In the genomic region with DNA sequence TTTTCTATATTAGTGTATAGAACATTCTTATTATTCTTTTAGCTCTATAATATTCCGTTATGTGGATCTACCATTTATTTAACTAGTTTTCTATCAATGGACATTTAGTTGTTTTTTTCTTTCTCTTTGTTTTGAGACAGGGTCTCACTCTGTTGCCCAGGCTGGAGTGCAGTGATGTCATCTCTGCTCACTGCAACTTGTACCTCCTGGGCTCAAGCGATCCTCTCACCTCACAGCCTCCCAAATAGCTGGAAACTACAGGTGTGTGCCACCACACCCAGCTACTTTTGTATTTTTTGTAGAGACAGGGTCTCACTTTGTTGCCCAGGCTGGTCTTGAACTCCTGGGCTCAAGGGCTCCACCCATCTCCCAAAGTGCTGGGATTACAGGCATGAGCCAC, we compare ENCODE assay signal across 20 cellular contexts.
"Had no signal": no experiment of that assay in that cellular context is flagged by ENCODE, and none has a peak within 500 bp of the region (broad histone marks: within the 10 kb centered on the region; RNA-seq: fewer than 3 reads in every experiment).

No MANE protein-coding gene starts in this region.

- H3K9me3 ChIP-seq: gastrocnemius medialis, heart left ventricle, mucosa of descending colon, stomach had no signal

- H3K27ac ChIP-seq: brain microvascular endothelial cell, gastrocnemius medialis, heart left ventricle, stomach, WERI-Rb-1 had no signal

- ATAC-seq: activated CD4-positive, alpha-beta T cell treated with anti-CD3 and anti-CD28 coated beads for 36 hours; activated naive CD8-positive, alpha-beta T cell treated with anti-CD3 and anti-CD28 coated beads, Interleukin-2, amount 50 U/mL, for 24 hours; gastrocnemius medialis; heart left ventricle; left ventricle myocardium superior; mucosa of descending colon had no signal

- H3K27ac Mint-ChIP-seq: activated CD4-positive, alpha-beta memory T cell treated with anti-CD3 and anti-CD28 coated beads for 36 hours; activated naive CD4-positive, alpha-beta T cell treated with anti-CD3 and anti-CD28 coated beads, Interleukin-2, amount 10 ng/mL, durations not matched to agents 7 days and 5 days; activated naive CD8-positive, alpha-beta T cell treated with anti-CD3 and anti-CD28 coated beads, Interleukin-2, amount 50 U/mL, for 24 hours; nephron had no signal

- DNase-seq: activated CD4-positive, alpha-beta memory T cell treated with anti-CD3 and anti-CD28 coated beads for 36 hours; activated CD4-positive, alpha-beta T cell treated with anti-CD3 and anti-CD28 coated beads for 36 hours; activated naive CD4-positive, alpha-beta T cell treated with anti-CD3 and anti-CD28 coated beads, Interleukin-2, amount 10 ng/mL, durations not matched to agents 7 days and 5 days; activated naive CD8-positive, alpha-beta T cell treated with anti-CD3 and anti-CD28 coated beads, Interleukin-2, amount 50 U/mL, for 24 hours; activated T-cell treated with anti-CD3 and anti-CD28 coated beads for 4 hours; anterior cingulate cortex; brain microvascular endothelial cell; cortex of kidney; effector CD4-positive, alpha-beta T cell; gastrocnemius medialis; heart left ventricle; immature natural killer cell; left ventricle myocardium superior; mucosa of descending colon; occipital lobe; stimulated activated CD4-positive, alpha-beta T cell treated with anti-CD3 and anti-CD28 coated beads, Interleukin-2, amount 100 ng/mL, for 24 hours; stomach; WERI-Rb-1 had no signal

- H3K27me3 Mint-ChIP-seq: activated CD4-positive, alpha-beta memory T cell treated with anti-CD3 and anti-CD28 coated beads for 36 hours; activated CD4-positive, alpha-beta T cell treated with anti-CD3 and anti-CD28 coated beads for 36 hours; activated naive CD4-positive, alpha-beta T cell treated with anti-CD3 and anti-CD28 coated beads, Interleukin-2, amount 10 ng/mL, durations not matched to agents 7 days and 5 days; activated naive CD8-positive, alpha-beta T cell treated with anti-CD3 and anti-CD28 coated beads, Interleukin-2, amount 50 U/mL, for 24 hours; type B pancreatic cell had no signal

- H3K9me3 Mint-ChIP-seq: activated CD4-positive, alpha-beta memory T cell treated with anti-CD3 and anti-CD28 coated beads for 36 hours; activated naive CD4-positive, alpha-beta T cell treated with anti-CD3 and anti-CD28 coated beads, Interleukin-2, amount 10 ng/mL, durations not matched to agents 7 days and 5 days; activated naive CD8-positive, alpha-beta T cell treated with anti-CD3 and anti-CD28 coated beads, Interleukin-2, amount 50 U/mL, for 24 hours; immature natural killer cell; nephron; type B pancreatic cell had no signal

- H3K4me3 ChIP-seq: gastrocnemius medialis, heart left ventricle, mucosa of descending colon, stomach had no signal

- H3K4me3 Mint-ChIP-seq: activated CD4-positive, alpha-beta memory T cell treated with anti-CD3 and anti-CD28 coated beads for 36 hours; activated CD4-positive, alpha-beta T cell treated with anti-CD3 and anti-CD28 coated beads for 36 hours; activated naive CD4-positive, alpha-beta T cell treated with anti-CD3 and anti-CD28 coated beads, Interleukin-2, amount 10 ng/mL, durations not matched to agents 7 days and 5 days; activated naive CD8-positive, alpha-beta T cell treated with anti-CD3 and anti-CD28 coated beads, Interleukin-2, amount 50 U/mL, for 24 hours; immature natural killer cell; nephron; type B pancreatic cell had no signal

- H3K27me3 ChIP-seq: brain microvascular endothelial cell, gastrocnemius medialis, heart left ventricle, stomach had no signal
